ENCODE assay signal across 8 cellular contexts in genomic region chr4:2787230-2788100, GRCh38. TPM values are rescaled to one million over a fixed set of nuclear protein-coding genes. Genes with fewer than 3 reads are reported as not detected.
DNase-seq lines count a peak whose midpoint lies in the region; ATAC-seq lines count a peak whose summit lies in the region.

No MANE protein-coding gene starts in this region.

- H3K4me1 Mint-ChIP-seq in activated CD8-positive, alpha-beta memory T cell treated with anti-CD3 and anti-CD28 coated beads, Interleukin-2, amount 10 ng/mL, durations not matched to agents 7 days and 5 days = peaks cover 21% of the 10 kb centered on the region

- H3K4me3 ChIP-seq in BLaER1 treated with 17β-estradiol and CSF1 and Interleukin-3, amounts not matched to agents 10 nM and 100 nM = peak overlapping the region in 3 of 10 experiments; percentile 21 to 29 (median 26); a peak in 6 of 20 replicates

- no peak overlapping the region for H3K4me3 Mint-ChIP-seq in activated CD8-positive, alpha-beta memory T cell treated with anti-CD3 and anti-CD28 coated beads, Interleukin-2, amount 10 ng/mL, durations not matched to agents 7 days and 5 days

- ATAC-seq in GM19397 (IDR thresholded peaks at IDR 0.05; ENCODE audit: unreplicated experiment) (peak; percentile 61), HG03432 (IDR thresholded peaks at IDR 0.05; ENCODE audit: unreplicated experiment) (peak; percentile 68), left colon (no peak)
- peak; percentile 60 for ATAC-seq in activated CD8-positive, alpha-beta memory T cell treated with anti-CD3 and anti-CD28 coated beads, Interleukin-2, amount 10 ng/mL, durations not matched to agents 7 days and 5 days

- no peaks in the 10 kb centered on the region for H3K27me3 Mint-ChIP-seq in activated CD8-positive, alpha-beta memory T cell treated with anti-CD3 and anti-CD28 coated beads, Interleukin-2, amount 10 ng/mL, durations not matched to agents 7 days and 5 days

- DNase-seq in activated CD8-positive, alpha-beta memory T cell treated with anti-CD3 and anti-CD28 coated beads, Interleukin-2, amount 10 ng/mL, durations not matched to agents 7 days and 5 days = peak; percentile 64
- DNase-seq in left colon (peak; percentile 46 to 55), substantia nigra (lab: John Stamatoyannopoulos, UW) (peak in 6 of 49 donors; percentile 25 to 50 (median 45)), GM03348 (ENCODE audit: low spot score) (no peak), NCI-H524 (lab: John Stamatoyannopoulos, UW) (no peak)

- no peaks in the 10 kb centered on the region for H3K27me3 ChIP-seq in BLaER1 treated with 17β-estradiol and CSF1 and Interleukin-3, amounts not matched to agents 10 nM and 100 nM

- CTCF ChIA-PET in activated CD8-positive, alpha-beta memory T cell treated with anti-CD3 and anti-CD28 coated beads, Interleukin-2, amount 10 ng/mL, durations not matched to agents 7 days and 5 days (lab: Charles Lee) = interaction anchor here (0.8 to 1.2 kb wide), 2 partner anchors 145 to 167 kb away, joined by 3 read pairs; no protein-coding TSS in a partner anchor

- peak overlapping the region; percentile 86 to 98 (median 92) for H3K4me2 ChIP-seq in BLaER1 treated with 17β-estradiol and CSF1 and Interleukin-3, amounts not matched to agents 10 nM and 100 nM

- peak overlapping the region; percentile 80 to 91 (median 86) for H3K27ac ChIP-seq in BLaER1 treated with 17β-estradiol and CSF1 and Interleukin-3, amounts not matched to agents 10 nM and 100 nM
- H3K27ac ChIP-seq in substantia nigra (ENCODE audit: low read depth, low read length, poor library complexity, severe bottlenecking) = peak overlapping the region; percentile 30

- H3K36me3 Mint-ChIP-seq in activated CD8-positive, alpha-beta memory T cell treated with anti-CD3 and anti-CD28 coated beads, Interleukin-2, amount 10 ng/mL, durations not matched to agents 7 days and 5 days = peaks cover 6% of the 10 kb centered on the region

- H3K36me3 ChIP-seq in BLaER1 treated with 17β-estradiol and CSF1 and Interleukin-3, amounts not matched to agents 10 nM and 100 nM = no peaks in the 10 kb centered on the region

- peaks cover 70 to 79% (median 75%) of the 10 kb centered on the region in 10 experiments for H3K4me1 ChIP-seq in BLaER1 treated with 17β-estradiol and CSF1 and Interleukin-3, amounts not matched to agents 10 nM and 100 nM

- H3K27ac Mint-ChIP-seq in activated CD8-positive, alpha-beta memory T cell treated with anti-CD3 and anti-CD28 coated beads, Interleukin-2, amount 10 ng/mL, durations not matched to agents 7 days and 5 days = peak overlapping the region; percentile 66

- H3K9me3 Mint-ChIP-seq in activated CD8-positive, alpha-beta memory T cell treated with anti-CD3 and anti-CD28 coated beads, Interleukin-2, amount 10 ng/mL, durations not matched to agents 7 days and 5 days (ENCODE audit: low read depth) = no peaks in the 10 kb centered on the region

- peak overlapping the region; percentile 58 to 84 (median 75) for H3K9ac ChIP-seq in BLaER1 treated with 17β-estradiol and CSF1 and Interleukin-3, amounts not matched to agents 10 nM and 100 nM

- no peaks in the 10 kb centered on the region for H4K20me1 ChIP-seq in BLaER1 treated with 17β-estradiol and CSF1 and Interleukin-3, amounts not matched to agents 10 nM and 100 nM

- H3K9me3 ChIP-seq in BLaER1 treated with 17β-estradiol and CSF1 and Interleukin-3, amounts not matched to agents 10 nM and 100 nM (replicated peaks in 1 of 11) = peaks cover 8 to 24% (median 19%) of the 10 kb centered on the region in 11 experiments; a peak in 19 of 22 replicates

- intact Hi-C loops in left colon (cut with DNase I, micrococcal nuclease) = no loop called here

RNA-seq across cellular contexts. Expression of gene SH3BP2, which starts 5.4 kb away (rescaled TPM):
- 100 to 1,000 TPM in 1 of 2 experiments, 10 to 100 TPM in 1; 88.0 to 105 TPM for total RNA-seq in activated CD8-positive, alpha-beta memory T cell treated with anti-CD3 and anti-CD28 coated beads, Interleukin-2, amount 10 ng/mL, durations not matched to agents 7 days and 5 days
- 10 to 100 TPM; 54.3 to 75.2 TPM for total RNA-seq in left colon

RNA-seq across cellular contexts. Expression of gene TNIP2, which starts 31.3 kb away (rescaled TPM):
- total RNA-seq in activated CD8-positive, alpha-beta memory T cell treated with anti-CD3 and anti-CD28 coated beads, Interleukin-2, amount 10 ng/mL, durations not matched to agents 7 days and 5 days = 10 to 100 TPM; 51.3 to 53.5 TPM
- total RNA-seq in left colon = 10 to 100 TPM; 47.1 to 63.6 TPM

RNA-seq across cellular contexts. Expression of gene ADD1, which starts 56.2 kb away (rescaled TPM):
- 100 to 1,000 TPM; 251 to 260 TPM for total RNA-seq in activated CD8-positive, alpha-beta memory T cell treated with anti-CD3 and anti-CD28 coated beads, Interleukin-2, amount 10 ng/mL, durations not matched to agents 7 days and 5 days
- total RNA-seq in left colon = 100 to 1,000 TPM; 250 to 254 TPM

Comparison
In these comparisons a context has a peak if more than half of its experiments do, and no peak if none do; other contexts are left out.
1. DNase-seq: peak in activated CD8-positive, alpha-beta memory T cell treated with anti-CD3 and anti-CD28 coated beads, Interleukin-2, amount 10 ng/mL, durations not matched to agents 7 days and 5 days (single experiment) and left colon (2 of 2); none in GM03348 (single experiment) and NCI-H524 (0 of 2).